13 cellular contexts compared by ENCODE assay signal in the genomic region with DNA sequence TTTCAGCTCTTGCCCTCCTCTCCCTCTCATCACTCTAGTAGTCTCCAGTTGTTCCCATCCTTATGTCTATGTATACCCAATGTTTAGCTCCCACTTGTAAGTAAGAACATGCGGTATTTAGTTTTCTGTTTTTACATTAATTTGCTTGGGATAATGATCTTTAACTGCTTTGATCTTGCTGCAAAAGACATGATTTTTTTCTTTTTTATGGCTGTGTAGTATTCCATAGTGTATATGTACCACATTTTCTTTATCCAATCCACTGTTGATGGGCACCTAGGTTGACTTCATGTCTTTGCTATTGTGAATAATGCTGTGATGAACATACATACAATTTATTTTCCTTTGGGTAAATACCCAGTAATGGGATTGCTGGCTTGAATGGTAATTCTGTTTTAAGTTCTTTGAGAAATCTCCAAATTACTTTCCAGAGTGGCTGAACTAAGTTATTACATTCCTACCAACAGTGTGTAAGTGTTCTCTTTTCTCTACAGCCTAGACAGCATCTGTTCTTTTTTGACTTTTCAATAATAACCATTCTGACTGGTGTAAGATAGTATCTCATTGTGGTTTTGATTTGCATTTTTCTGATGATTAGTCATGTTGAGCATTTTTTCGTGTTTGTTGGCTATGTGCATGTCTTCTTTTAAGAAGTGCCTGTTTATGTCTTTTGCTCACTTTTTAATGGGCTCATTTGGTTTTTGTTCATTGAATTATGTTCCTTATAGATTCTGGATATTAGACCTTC.
DNase-seq lines count a peak whose midpoint lies in the region; ATAC-seq and TF ChIP-seq lines count a peak whose summit lies in the region.
"Had no signal": no experiment of that assay in that cellular context is flagged by ENCODE, and none has a peak within 500 bp of the region (broad histone marks: within the 10 kb centered on the region; RNA-seq: fewer than 3 reads in every experiment).

No MANE protein-coding gene starts in this region.

- ATAC-seq in GM18502 (IDR thresholded peaks at IDR 0.05; ENCODE audit: poor library complexity, unreplicated experiment) (peak; percentile 91), T-helper 17 cell (no peak)

- DNase-seq in H4 (ENCODE audit: low spot score) (peak; percentile 24), fibroblast of the aortic adventitia (ENCODE audit: low read depth) (peak; percentile 82), colonic mucosa (no peak), T-helper 17 cell (no peak)
- no peak for DNase-seq in activated effector memory CD4-positive, alpha-beta T cell treated with Interleukin-2 at 50 U/mL for 16 hours
- DNase-seq in effector CD8-positive, alpha-beta T cell (lab: John Stamatoyannopoulos, UW): no peak
- DNase-seq: head of caudate nucleus; Karpas-422; nucleus accumbens; stimulated activated naive CD4-positive, alpha-beta T cell had no signal

- intact Hi-C loops in colonic mucosa (cut with DNase I): no loop called here

- no peaks in the 10 kb centered on the region for H3K4me1 ChIP-seq in colonic mucosa

- H3K9me3 ChIP-seq in KOPT-K1 (ENCODE audit: insufficient read depth, low read length, poor library complexity, severe bottlenecking) (no peaks in the 10 kb centered on the region), colonic mucosa (no peaks in the 10 kb centered on the region), T-helper 17 cell (ENCODE audit: control insufficient read depth, low read length, poor library complexity, severe bottlenecking) (no peaks in the 10 kb centered on the region)

- TF ChIP-seq CTCF in fibroblast of the aortic adventitia (IDR thresholded peaks at IDR 0.05; ENCODE audit: insufficient read depth, low read length): no peak
- no peak for TF ChIP-seq CTCF in colonic mucosa (IDR thresholded peaks at IDR 0.05)

- no peak overlapping the region for H3K9ac ChIP-seq in colonic mucosa (ENCODE audit: low read depth in 2 of 2, low read length in 2 of 2)

- H3K27ac Mint-ChIP-seq in T-helper 17 cell: no peak overlapping the region

- H3K4me1 Mint-ChIP-seq in T-helper 17 cell: peaks cover 10% of the 10 kb centered on the region

- H3K27ac ChIP-seq in KOPT-K1 (ENCODE audit: low read depth, low read length, poor library complexity, severe bottlenecking) (peak overlapping the region; percentile 35), colonic mucosa (no peak overlapping the region)
- H3K27ac ChIP-seq: RWPE1 had no signal

- no peak overlapping the region for H3K4me3 Mint-ChIP-seq in T-helper 17 cell

- H3K4me3 ChIP-seq in fibroblast of the aortic adventitia (ENCODE audit: low read depth, low read length): no peak overlapping the region
- no peak overlapping the region for H3K4me3 ChIP-seq in colonic mucosa

- H3K27me3 ChIP-seq in colonic mucosa: no peaks in the 10 kb centered on the region

- no peaks in the 10 kb centered on the region for H3K27me3 Mint-ChIP-seq in T-helper 17 cell

- H3K36me3 ChIP-seq in KOPT-K1 (ENCODE audit: insufficient read depth, low read length) (no peaks in the 10 kb centered on the region), colonic mucosa (no peaks in the 10 kb centered on the region)

- H3K36me3 Mint-ChIP-seq in T-helper 17 cell (ENCODE audit: low read depth): peaks cover 6% of the 10 kb centered on the region

Comparison
In these comparisons a context has a peak if more than half of its experiments do, and no peak if none do; other contexts are left out.
1. DNase-seq: peak in H4 (single experiment) and fibroblast of the aortic adventitia (single experiment); none in colonic mucosa (single experiment), T-helper 17 cell (0 of 3), activated effector memory CD4-positive, alpha-beta T cell treated with Interleukin-2 at 50 U/mL for 16 hours (single experiment) and effector CD8-positive, alpha-beta T cell (single experiment).